8 cellular contexts compared by ENCODE assay signal in the genomic region with DNA sequence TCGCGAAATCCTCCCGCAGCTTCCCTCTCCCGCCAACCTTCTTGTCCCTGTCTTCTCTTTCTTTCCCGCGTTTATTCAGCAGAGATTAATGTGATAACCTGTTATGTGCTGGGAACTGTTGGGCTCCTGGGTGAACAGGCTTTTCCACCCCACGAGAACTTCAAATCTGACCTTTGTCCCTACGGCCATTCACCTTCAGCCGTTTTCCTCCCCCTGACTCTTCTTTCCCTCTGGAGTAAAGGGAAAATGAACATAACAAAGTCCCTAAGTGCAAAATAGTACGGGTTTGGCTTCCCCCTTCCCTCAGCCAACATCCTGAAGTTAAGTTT. TPM values are rescaled to one million over a fixed set of nuclear protein-coding genes. Genes with fewer than 3 reads are reported as not detected.
DNase-seq lines count a peak whose midpoint lies in the region; ATAC-seq, FAIRE-seq and TF ChIP-seq lines count a peak whose summit lies in the region.

No MANE protein-coding gene starts in this region.

- in situ Hi-C loops in KBM-7 (cut with MboI; ENCODE audit: low pct_unique_long_range_greater_than_20kb, low sequenced_read_pairs): no loop called here

- no peaks in the 10 kb centered on the region for H3K36me3 ChIP-seq in RWPE2 (ENCODE audit: low read depth)
- H3K36me3 ChIP-seq in esophagus squamous epithelium: no peaks in the 10 kb centered on the region
- H3K36me3 ChIP-seq in neutrophil: no peaks in the 10 kb centered on the region

- H3K27me3 ChIP-seq in RWPE2 (ENCODE audit: insufficient read depth, poor library complexity, severe bottlenecking) (no peaks in the 10 kb centered on the region), esophagus squamous epithelium (no peaks in the 10 kb centered on the region), neutrophil (no peaks in the 10 kb centered on the region)

- H3K9me3 ChIP-seq in A549: no peaks in the 10 kb centered on the region
- H3K9me3 ChIP-seq in RWPE2 (ENCODE audit: severe bottlenecking): no peaks in the 10 kb centered on the region
- H3K9me3 ChIP-seq in esophagus squamous epithelium: no peaks in the 10 kb centered on the region
- H3K9me3 ChIP-seq in neutrophil: no peaks in the 10 kb centered on the region

- DNase-seq in A549 (ENCODE audit: low read depth in 1 of 2, low spot score in 1 of 2) (no peak), GM19239 (ENCODE audit: insufficient read length, low spot score) (peak; percentile 24), RWPE2 (ENCODE audit: low spot score) (no peak), esophagus squamous epithelium (lab: John Stamatoyannopoulos, UW) (no peak), GM19238 (ENCODE audit: insufficient read length, low spot score) (no peak), KBM-7 (no peak)
- no peak for DNase-seq in stimulated activated naive CD4-positive, alpha-beta T cell (lab: John Stamatoyannopoulos, UW)

- TF ChIP-seq EP300 in A549 (IDR thresholded peaks at IDR 0.05): no peak

- CTCF ChIA-PET in A549 (lab: Yijun Ruan, JAX): interaction anchor here (1.0 to 1.9 kb wide), 9 partner anchors 9 to 58 kb away, joined by 3 to 12 read pairs (median 6); a partner anchor contains a TSS

- ATAC-seq in A549 (peak; percentile 7 to 52; a peak in 4 of 6 replicates), RWPE2 (ENCODE audit: low read depth) (peak; percentile 22; the same call in 2 of the 3 replicates)

- intact Hi-C loops in esophagus squamous epithelium (cut with DNase I): no loop called here

- H3K4me1 ChIP-seq in A549 (peaks cover 9% of the 10 kb centered on the region; the same call in 2 of the 3 replicates), RWPE2 (ENCODE audit: insufficient read depth, poor library complexity, severe bottlenecking) (peaks cover 3% of the 10 kb centered on the region), esophagus squamous epithelium (peaks cover 0 to 34% (median 4%) of the 10 kb centered on the region in 3 donors), neutrophil (ENCODE audit: control insufficient read depth in 1 of 2, insufficient read depth in 1 of 2, low read depth in 1 of 2, low read length in 1 of 2) (peaks cover 13% of the 10 kb centered on the region in 2 experiments)

- peak overlapping the region; percentile 84 to 87 for H3K27ac ChIP-seq in A549
- peak overlapping the region; percentile 44 for H3K27ac ChIP-seq in RWPE2 (ENCODE audit: poor library complexity, severe bottlenecking)
- H3K27ac ChIP-seq in esophagus squamous epithelium: peak overlapping the region; percentile 77 to 90 (median 86)
- H3K27ac ChIP-seq in neutrophil: no peak overlapping the region

- 3% methylated on average over 10 of the region's 10 CpGs for WGBS in A549 (ENCODE audit: missing lambda C conversion rate)
- WGBS in esophagus squamous epithelium, 2 donors: 0 to 1% methylated on average over 10 of the region's 10 CpGs

- TF ChIP-seq CTCF in A549 (IDR thresholded peaks at IDR 0.05) (no peak), RWPE2 (IDR thresholded peaks at IDR 0.05; ENCODE audit: poor library complexity, severe bottlenecking) (no peak), esophagus squamous epithelium (IDR thresholded peaks at IDR 0.05) (no peak), neutrophil (IDR thresholded peaks at IDR 0.05) (no peak)

- FAIRE-seq in A549 (lab: Jason Lieb, UNC) (no peak), GM19239 (lab: Jason Lieb, UNC) (peak; percentile 26)

- H3K4me3 ChIP-seq in A549 (peak overlapping the region; percentile 48), RWPE2 (ENCODE audit: severe bottlenecking) (peak overlapping the region; percentile 44), esophagus squamous epithelium (peak overlapping the region; percentile 52 to 84 (median 58)), neutrophil (ENCODE audit: low read depth in 1 of 2, low read length in 1 of 2) (peak overlapping the region; percentile 52 to 59)

- TF ChIP-seq POLR2A in A549 (IDR thresholded peaks at IDR 0.05; ENCODE audit: low read length) (no peak), esophagus squamous epithelium (IDR thresholded peaks at IDR 0.05) (no peak)

- H3K4me2 ChIP-seq in A549: peak overlapping the region; percentile 75

- POLR2A ChIA-PET in A549 (lab: Yijun Ruan, JAX): interaction anchor here (0.6 to 1.9 kb wide), 7 partner anchors 8 to 1382 kb away, joined by 5 to 21 read pairs (median 12); a partner anchor contains a TSS

- TF ChIP-seq RAD21 in A549 (conservative IDR thresholded peaks at IDR 0.05 in 1 of 2, IDR thresholded peaks at IDR 0.05 in 1 of 2): no peak

TF ChIP-seq in A549, 52 proteins besides CTCF, POLR2A, EP300 and RAD21:
- TF ChIP-seq HEYL (CRISPR knock-in tag; IDR thresholded peaks at IDR 0.05): no peak
- peak; percentile 24; the same call in 1 of the 2 replicates for TF ChIP-seq PHF8 (IDR thresholded peaks at IDR 0.05; ENCODE audit: borderline replicate concordance, low read depth)
- no peak for TF ChIP-seq HOXB5 (CRISPR knock-in tag; IDR thresholded peaks at IDR 0.05)
- TF ChIP-seq, protein P1, sequence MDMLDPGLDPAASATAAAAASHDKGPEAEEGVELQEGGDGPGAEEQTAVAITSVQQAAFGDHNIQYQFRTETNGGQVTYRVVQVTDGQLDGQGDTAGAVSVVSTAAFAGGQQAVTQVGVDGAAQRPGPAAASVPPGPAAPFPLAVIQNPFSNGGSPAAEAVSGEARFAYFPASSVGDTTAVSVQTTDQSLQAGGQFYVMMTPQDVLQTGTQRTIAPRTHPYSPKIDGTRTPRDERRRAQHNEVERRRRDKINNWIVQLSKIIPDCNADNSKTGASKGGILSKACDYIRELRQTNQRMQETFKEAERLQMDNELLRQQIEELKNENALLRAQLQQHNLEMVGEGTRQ (IDR thresholded peaks at IDR 0.05): no peak
- TF ChIP-seq ZC3H11A (IDR thresholded peaks at IDR 0.05): no peak
- TF ChIP-seq SREBF2 (IDR thresholded peaks at IDR 0.05): no peak
- TF ChIP-seq, protein P2, sequence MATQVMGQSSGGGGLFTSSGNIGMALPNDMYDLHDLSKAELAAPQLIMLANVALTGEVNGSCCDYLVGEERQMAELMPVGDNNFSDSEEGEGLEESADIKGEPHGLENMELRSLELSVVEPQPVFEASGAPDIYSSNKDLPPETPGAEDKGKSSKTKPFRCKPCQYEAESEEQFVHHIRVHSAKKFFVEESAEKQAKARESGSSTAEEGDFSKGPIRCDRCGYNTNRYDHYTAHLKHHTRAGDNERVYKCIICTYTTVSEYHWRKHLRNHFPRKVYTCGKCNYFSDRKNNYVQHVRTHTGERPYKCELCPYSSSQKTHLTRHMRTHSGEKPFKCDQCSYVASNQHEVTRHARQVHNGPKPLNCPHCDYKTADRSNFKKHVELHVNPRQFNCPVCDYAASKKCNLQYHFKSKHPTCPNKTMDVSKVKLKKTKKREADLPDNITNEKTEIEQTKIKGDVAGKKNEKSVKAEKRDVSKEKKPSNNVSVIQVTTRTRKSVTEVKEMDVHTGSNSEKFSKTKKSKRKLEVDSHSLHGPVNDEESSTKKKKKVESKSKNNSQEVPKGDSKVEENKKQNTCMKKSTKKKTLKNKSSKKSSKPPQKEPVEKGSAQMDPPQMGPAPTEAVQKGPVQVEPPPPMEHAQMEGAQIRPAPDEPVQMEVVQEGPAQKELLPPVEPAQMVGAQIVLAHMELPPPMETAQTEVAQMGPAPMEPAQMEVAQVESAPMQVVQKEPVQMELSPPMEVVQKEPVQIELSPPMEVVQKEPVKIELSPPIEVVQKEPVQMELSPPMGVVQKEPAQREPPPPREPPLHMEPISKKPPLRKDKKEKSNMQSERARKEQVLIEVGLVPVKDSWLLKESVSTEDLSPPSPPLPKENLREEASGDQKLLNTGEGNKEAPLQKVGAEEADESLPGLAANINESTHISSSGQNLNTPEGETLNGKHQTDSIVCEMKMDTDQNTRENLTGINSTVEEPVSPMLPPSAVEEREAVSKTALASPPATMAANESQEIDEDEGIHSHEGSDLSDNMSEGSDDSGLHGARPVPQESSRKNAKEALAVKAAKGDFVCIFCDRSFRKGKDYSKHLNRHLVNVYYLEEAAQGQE (IDR thresholded peaks at IDR 0.05): no peak
- TF ChIP-seq CHD2 (IDR thresholded peaks at IDR 0.05; ENCODE audit: low read length, partially characterized antibody): no peak
- TF ChIP-seq BHLHE40 (IDR thresholded peaks at IDR 0.05; ENCODE audit: low read depth, low read length): no peak

RNA-seq across cellular contexts. Expression of a gene that starts 15.1 kb away (rescaled TPM):
- polyA plus RNA-seq in A549 (2011; rRNA removed) (382 and 429 TPM in 2 replicates), A549 (2017; fragmentation: RNase III; extraction: RNeasy Plus Mini Kit Qiagen cat#74134 plus additional on column Dnase treatment) (614 to 826 TPM (median 700 TPM) in 3 replicates)
- 307 and 329 TPM in 2 replicates for polyA plus RNA-seq in A549 (2012; cell fraction: cytosol; rRNA removed)
- 276 and 345 TPM in 2 replicates for polyA plus RNA-seq in A549 (2012; cell fraction: nucleus; rRNA removed)
- 495 and 508 TPM in 2 replicates for polyA minus RNA-seq in A549 (2011; rRNA and poly(A)+ RNA removed)
- 10 to 100 TPM; 35.5 to 97.8 (median 60.3) TPM for total RNA-seq in esophagus squamous epithelium

RNA-seq across cellular contexts. Expression of a gene that starts 24.1 kb away (rescaled TPM):
- 18.4 and 20.0 TPM in 2 replicates for polyA plus RNA-seq in A549 (2011; rRNA removed)
- 18.1 and 22.4 TPM in 2 replicates for polyA plus RNA-seq in A549 (2012; cell fraction: cytosol; rRNA removed)
- 7.9 and 8.5 TPM in 2 replicates for polyA plus RNA-seq in A549 (2012; cell fraction: nucleus; rRNA removed)
- polyA plus RNA-seq in A549 (2017; fragmentation: RNase III; extraction: RNeasy Plus Mini Kit Qiagen cat#74134 plus additional on column Dnase treatment): 9.6 to 11.2 TPM (median 9.9 TPM) in 3 replicates
- polyA minus RNA-seq in A549 (2011; rRNA and poly(A)+ RNA removed): 8.9 and 10.0 TPM in 2 replicates
- 10 to 100 TPM in 1 of 4 donors, 1 to 10 TPM in 3; 6.4 to 10.7 (median 7.2) TPM for total RNA-seq in esophagus squamous epithelium
